ENCODE assay signal across 8 cellular contexts in the genomic region with DNA sequence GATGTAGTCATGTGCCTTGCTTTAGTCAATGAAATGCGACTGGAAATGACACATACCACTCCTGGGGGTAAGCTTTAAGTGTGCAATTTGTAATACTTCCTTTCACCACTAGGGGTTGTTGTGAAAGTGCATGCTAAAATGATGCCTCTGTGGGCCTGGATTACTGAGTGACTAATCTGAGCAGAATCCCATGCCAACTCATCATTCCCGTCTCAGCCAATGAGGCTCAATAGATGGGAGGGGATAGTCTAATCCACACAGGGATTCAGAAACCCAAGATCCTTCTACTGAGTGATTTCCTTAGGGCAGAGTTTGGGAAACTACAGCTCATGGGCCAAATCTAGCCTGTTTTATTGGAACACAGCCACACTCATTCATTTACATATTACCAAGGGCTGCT. TPM values are rescaled to one million over a fixed set of nuclear protein-coding genes. Genes with fewer than 3 reads are reported as not detected.
DNase-seq lines count a peak whose midpoint lies in the region; ATAC-seq, FAIRE-seq and TF ChIP-seq lines count a peak whose summit lies in the region.

No MANE protein-coding gene starts in this region.

- ATAC-seq in activated T-cell treated with anti-CD3 and anti-CD28 coated beads, Interleukin-2, amount 50 U/mL, for 4 hours: peak; percentile 71 to 76
- ATAC-seq in gastroesophageal sphincter: no peak

- no peak overlapping the region for H2AK5ac ChIP-seq in H1 (ENCODE audit: low read depth, low read length)

- H3K27ac Mint-ChIP-seq in activated T-cell treated with anti-CD3 and anti-CD28 coated beads, Interleukin-2, amount 50 U/mL, for 24 hours: no peak overlapping the region
- H3K27ac Mint-ChIP-seq in HFFc6: no peak overlapping the region
- peak overlapping the region; percentile 11 for H3K27ac Mint-ChIP-seq in progenitor cell of endocrine pancreas

- no peak for DNase-seq in activated T-cell treated with anti-CD3 and anti-CD28 coated beads, Interleukin-2, amount 50 U/mL, for 4 hours
- DNase-seq in activated T-cell treated with anti-CD3 and anti-CD28 coated beads, Interleukin-2, amount 50 U/mL, for 24 hours: no peak
- DNase-seq in HFFc6 (peak; percentile 58), NCI-H460 (ENCODE audit: extremely low read depth, low read depth) (peak; percentile 40), H1 (ENCODE audit: low read depth in 1 of 2, low spot score in 2 of 2) (peak in 1 of 2 experiments; percentile 29), progenitor cell of endocrine pancreas (ENCODE audit: low spot score, unreplicated experiment) (no peak), NCI-H1105 treated with DMSO at 0.1 percent for 48 hours (lab: John Stamatoyannopoulos, UW) (no peak)

- H3K4me3 ChIP-seq in H1 (ENCODE audit: extremely low read depth in 1 of 4, insufficient read depth in 2 of 4, low read depth in 3 of 4, low read length in 4 of 4) (no peak overlapping the region), gastroesophageal sphincter (no peak overlapping the region)

- H3K27me3 ChIP-seq in H1 (replicated peaks in 1 of 4; ENCODE audit: control insufficient read depth in 3 of 4, extremely low read depth in 1 of 4, insufficient read depth in 3 of 4, low read length in 3 of 4): no peaks in the 10 kb centered on the region
- H3K27me3 ChIP-seq in gastroesophageal sphincter: peaks cover 5% of the 10 kb centered on the region

- no peaks in the 10 kb centered on the region for H3K27me3 Mint-ChIP-seq in activated T-cell treated with anti-CD3 and anti-CD28 coated beads, Interleukin-2, amount 50 U/mL, for 4 hours (ENCODE audit: low read depth)
- no peaks in the 10 kb centered on the region for H3K27me3 Mint-ChIP-seq in activated T-cell treated with anti-CD3 and anti-CD28 coated beads, Interleukin-2, amount 50 U/mL, for 24 hours
- peaks cover 3% of the 10 kb centered on the region for H3K27me3 Mint-ChIP-seq in HFFc6 (ENCODE audit: insufficient read depth)
- H3K27me3 Mint-ChIP-seq in progenitor cell of endocrine pancreas: no peaks in the 10 kb centered on the region

- H4K91ac ChIP-seq in H1 (replicated peaks; ENCODE audit: insufficient read length, low read length): no peak overlapping the region

- FAIRE-seq in H1 (lab: Jason Lieb, UNC): peak; percentile 99

- 58% methylated on average over 2 of the region's 2 CpGs; no CpG with 5 or more reads in 1 of the 2 experiments for WGBS in H1 (ENCODE audit: extremely low coverage in 1 of 2, insufficient coverage in 1 of 2, insufficient read length in 1 of 2, insufficient replicate concordance in 2 of 2, low coverage in 1 of 2, low lambda C conversion rate in 2 of 2, missing lambda C conversion rate in 1 of 2), 2 experiments
- WGBS in gastroesophageal sphincter (ENCODE audit: low coverage in 1 of 2), 2 donors: 50 to 62% methylated on average over 1 to 2 of the region's 2 CpGs

- no peak overlapping the region for H2BK12ac ChIP-seq in H1 (ENCODE audit: low read depth, low read length)

- H3K14ac ChIP-seq in H1 (ENCODE audit: insufficient read length): no peak overlapping the region

- H3K23ac ChIP-seq in H1 (ENCODE audit: insufficient read length): no peak overlapping the region

- H3K9me3 Mint-ChIP-seq in activated T-cell treated with anti-CD3 and anti-CD28 coated beads, Interleukin-2, amount 50 U/mL, for 4 hours: no peaks in the 10 kb centered on the region
- no peaks in the 10 kb centered on the region for H3K9me3 Mint-ChIP-seq in activated T-cell treated with anti-CD3 and anti-CD28 coated beads, Interleukin-2, amount 50 U/mL, for 24 hours
- H3K9me3 Mint-ChIP-seq in HFFc6 (no peaks in the 10 kb centered on the region), progenitor cell of endocrine pancreas (ENCODE audit: low read depth) (no peaks in the 10 kb centered on the region)

- H3K9me3 ChIP-seq in H1 (ENCODE audit: insufficient read depth in 2 of 2, low read depth in 1 of 2, low read length in 1 of 2) (no peaks in the 10 kb centered on the region), gastroesophageal sphincter (no peaks in the 10 kb centered on the region)

- no peak overlapping the region for H2BK5ac ChIP-seq in H1 (ENCODE audit: low read depth, low read length)

- no peak overlapping the region for H3K4me2 ChIP-seq in H1 (ENCODE audit: insufficient read depth in 1 of 2, low read depth in 2 of 2, low read length in 2 of 2)

- H3K4me1 ChIP-seq in H1 (replicated peaks in 1 of 4; ENCODE audit: control insufficient read depth in 3 of 4, insufficient read depth in 4 of 4, low read length in 3 of 4): no peaks in the 10 kb centered on the region
- H3K4me1 ChIP-seq in gastroesophageal sphincter: no peaks in the 10 kb centered on the region

- POLR2A ChIA-PET in H1 (lab: Charles Lee; ENCODE audit: partially characterized antibody): no interaction called here

- H3K36me3 Mint-ChIP-seq in activated T-cell treated with anti-CD3 and anti-CD28 coated beads, Interleukin-2, amount 50 U/mL, for 4 hours (ENCODE audit: insufficient read depth): no peaks in the 10 kb centered on the region
- no peaks in the 10 kb centered on the region for H3K36me3 Mint-ChIP-seq in activated T-cell treated with anti-CD3 and anti-CD28 coated beads, Interleukin-2, amount 50 U/mL, for 24 hours (ENCODE audit: low read depth)
- H3K36me3 Mint-ChIP-seq in HFFc6 (ENCODE audit: low read depth) (no peaks in the 10 kb centered on the region), progenitor cell of endocrine pancreas (ENCODE audit: insufficient read depth) (no peaks in the 10 kb centered on the region)

- no peak overlapping the region for H3K18ac ChIP-seq in H1 (ENCODE audit: extremely low read depth, low read length)

- no peaks in the 10 kb centered on the region for H4K20me1 ChIP-seq in H1 (replicated peaks in 1 of 2; ENCODE audit: control insufficient read depth in 1 of 2, insufficient read depth in 2 of 2, low read length in 2 of 2)

- no peak overlapping the region for H2BK120ac ChIP-seq in H1 (replicated peaks; ENCODE audit: low read depth, low read length)

- no peak overlapping the region for H4K8ac ChIP-seq in H1 (ENCODE audit: extremely low read depth, insufficient read depth, low read length)

- TF ChIP-seq RAD21 in H1 (IDR thresholded peaks at IDR 0.05 in 1 of 2, conservative IDR thresholded peaks at IDR 0.05 in 1 of 2; ENCODE audit: low read depth in 2 of 2, low read length in 2 of 2): peak; percentile 28 to 40

- no peaks in the 10 kb centered on the region for H3K4me1 Mint-ChIP-seq in activated T-cell treated with anti-CD3 and anti-CD28 coated beads, Interleukin-2, amount 50 U/mL, for 4 hours (ENCODE audit: low read depth)
- H3K4me1 Mint-ChIP-seq in activated T-cell treated with anti-CD3 and anti-CD28 coated beads, Interleukin-2, amount 50 U/mL, for 24 hours (ENCODE audit: low read depth): no peaks in the 10 kb centered on the region
- H3K4me1 Mint-ChIP-seq in HFFc6 (ENCODE audit: low read depth) (no peaks in the 10 kb centered on the region), progenitor cell of endocrine pancreas (ENCODE audit: low read depth) (peaks cover 2% of the 10 kb centered on the region)

- H3K9ac ChIP-seq in H1 (replicated peaks in 1 of 4; ENCODE audit: extremely low read depth in 1 of 4, low read depth in 3 of 4, low read length in 3 of 4): no peak overlapping the region; a peak in 1 of 7 replicates

- H3K56ac ChIP-seq in H1 (replicated peaks; ENCODE audit: insufficient read length, low read depth, low read length): no peak overlapping the region

- no peak overlapping the region for H4K5ac ChIP-seq in H1 (ENCODE audit: insufficient read length, low read depth, low read length)

- TF ChIP-seq CTCF in HFFc6 (IDR thresholded peaks at IDR 0.05) (peak; percentile 77), H1 (IDR thresholded peaks at IDR 0.05; ENCODE audit: control extremely low read depth in 1 of 3, insufficient read depth in 1 of 3, low read depth in 1 of 3, low read length in 3 of 3) (peak in 2 of 3 experiments; percentile 28 to 77; a peak in 2 of 4 replicates), progenitor cell of endocrine pancreas (IDR thresholded peaks at IDR 0.05; ENCODE audit: unreplicated experiment) (peak; percentile 58), gastroesophageal sphincter (IDR thresholded peaks at IDR 0.05) (peak in 1 of 4 experiments; percentile 25)

- H3K79me1 ChIP-seq in H1 (ENCODE audit: low read depth, low read length): no peaks in the 10 kb centered on the region

- peak overlapping the region; percentile 28; the same call in 1 of the 2 replicates for H2AFZ ChIP-seq in H1 (ENCODE audit: low read length)

- H3K4ac ChIP-seq in H1 (replicated peaks; ENCODE audit: insufficient read length, low read depth, low read length): no peak overlapping the region

- CTCF ChIA-PET in H1 (lab: Charles Lee; ENCODE audit: partially characterized antibody): interaction anchor here (0.6 to 5.3 kb wide), 32 partner anchors 9 to 625 kb away, joined by 3 to 62 read pairs (median 4); partner anchors contain the start of gene HRH4

- H3K23me2 ChIP-seq in H1 (ENCODE audit: low read depth, low read length): no peaks in the 10 kb centered on the region

- no peak for TF ChIP-seq EP300 in H1 (IDR thresholded peaks at IDR 0.05; ENCODE audit: borderline replicate concordance in 1 of 2, low read depth in 2 of 2, low read length in 2 of 2)
- no peak for TF ChIP-seq EP300 in gastroesophageal sphincter (IDR thresholded peaks at IDR 0.05)

- no peak overlapping the region for H3K4me3 Mint-ChIP-seq in activated T-cell treated with anti-CD3 and anti-CD28 coated beads, Interleukin-2, amount 50 U/mL, for 4 hours
- H3K4me3 Mint-ChIP-seq in activated T-cell treated with anti-CD3 and anti-CD28 coated beads, Interleukin-2, amount 50 U/mL, for 24 hours: no peak overlapping the region
- H3K4me3 Mint-ChIP-seq in HFFc6: no peak overlapping the region
- no peak overlapping the region for H3K4me3 Mint-ChIP-seq in progenitor cell of endocrine pancreas (ENCODE audit: low read depth)

- no peaks in the 10 kb centered on the region for H3K79me2 ChIP-seq in H1 (ENCODE audit: control insufficient read depth in 1 of 2, insufficient read depth in 2 of 2, low read length in 2 of 2)

- no peak overlapping the region for H2BK20ac ChIP-seq in H1 (ENCODE audit: low read length)

- TF ChIP-seq POLR2A in H1 (IDR thresholded peaks at IDR 0.05; ENCODE audit: control extremely low read depth in 1 of 2, low read depth in 2 of 2, low read length in 2 of 2): no peak
- no peak for TF ChIP-seq POLR2A in gastroesophageal sphincter (IDR thresholded peaks at IDR 0.05)

- H3K36me3 ChIP-seq in H1 (ENCODE audit: control insufficient read depth in 2 of 4, insufficient read depth in 4 of 4, low read length in 3 of 4): no peaks in the 10 kb centered on the region
- H3K36me3 ChIP-seq in gastroesophageal sphincter: no peaks in the 10 kb centered on the region

- no peak overlapping the region for H3K27ac ChIP-seq in H1 (ENCODE audit: low read depth, low read length)
- H3K27ac ChIP-seq in gastroesophageal sphincter: no peak overlapping the region

- H2BK15ac ChIP-seq in H1 (ENCODE audit: low read length): no peak overlapping the region

RNA-seq across cellular contexts. Expression of gene HRH4, which starts 54.0 kb away (rescaled TPM):
- total RNA-seq in activated T-cell treated with anti-CD3 and anti-CD28 coated beads, Interleukin-2, amount 50 U/mL, for 4 hours: under 1 TPM in 1 of 3 donors, not detected in 2; 0.41 TPM
- not detected for total RNA-seq in HFFc6 (2021; fragmentation: NEBNext Ultra II Directional; extraction: Animal tissue kit (Norgen Biotek cat#: 25700))
- 0.12 and 0.29 TPM in 2 replicates for total RNA-seq in NCI-H460 (2014; rRNA removed; shearing (Covaris generic))
- 0.56 TPM in 1 of 2 replicates, not detected in the other for polyA plus RNA-seq in NCI-H460 (2014; cell fraction: nucleus; rRNA removed)
- total RNA-seq in H1 (2021; fragmentation: NEBNext Ultra II Directional; extraction: Animal tissue kit (Norgen Biotek cat#: 25700)): not detected in 2 replicates
- 0.02 and 0.03 TPM in 2 replicates for polyA plus RNA-seq in H1 (2011; rRNA removed)
- not detected for polyA plus RNA-seq in H1 (2011; cell fraction: cytosol; rRNA removed)
- not detected for polyA plus RNA-seq in H1 (2011; cell fraction: nucleus; rRNA removed)
- 0.28 TPM in 1 of 4 replicates, not detected in the others for polyA plus RNA-seq in H1 (2012, experiment 1 of 2)
- polyA plus RNA-seq in H1 (2012, experiment 2 of 2): not detected
- polyA plus RNA-seq in H1 (2013, experiment 1 of 2): 0.02 TPM
- polyA plus RNA-seq in H1 (2013, experiment 2 of 2): 0.02 TPM
- not detected in 2 replicates for polyA minus RNA-seq in H1 (2011; rRNA and poly(A)+ RNA removed)
- polyA minus RNA-seq in H1 (2011; cell fraction: cytosol; rRNA and poly(A)+ RNA removed): not detected
- polyA minus RNA-seq in H1 (2011; cell fraction: nucleus; rRNA and poly(A)+ RNA removed): not detected
- total RNA-seq in progenitor cell of endocrine pancreas (not detected in 2 replicates), gastroesophageal sphincter (under 1 TPM in 3 of 4 donors, not detected in 1; 0.15 to 0.54 (median 0.16) TPM)

Comparison
In these comparisons a context has a peak if more than half of its experiments do, and no peak if none do; other contexts are left out.
1. DNase-seq: peak in HFFc6 (single experiment) and NCI-H460 (single experiment); none in activated T-cell treated with anti-CD3 and anti-CD28 coated beads, Interleukin-2, amount 50 U/mL, for 4 hours (single experiment), activated T-cell treated with anti-CD3 and anti-CD28 coated beads, Interleukin-2, amount 50 U/mL, for 24 hours (single experiment), progenitor cell of endocrine pancreas (single experiment) and NCI-H1105 treated with DMSO at 0.1 percent for 48 hours (single experiment).